Comparison of ENCODE assay signal across 8 cellular contexts in the genomic region with DNA sequence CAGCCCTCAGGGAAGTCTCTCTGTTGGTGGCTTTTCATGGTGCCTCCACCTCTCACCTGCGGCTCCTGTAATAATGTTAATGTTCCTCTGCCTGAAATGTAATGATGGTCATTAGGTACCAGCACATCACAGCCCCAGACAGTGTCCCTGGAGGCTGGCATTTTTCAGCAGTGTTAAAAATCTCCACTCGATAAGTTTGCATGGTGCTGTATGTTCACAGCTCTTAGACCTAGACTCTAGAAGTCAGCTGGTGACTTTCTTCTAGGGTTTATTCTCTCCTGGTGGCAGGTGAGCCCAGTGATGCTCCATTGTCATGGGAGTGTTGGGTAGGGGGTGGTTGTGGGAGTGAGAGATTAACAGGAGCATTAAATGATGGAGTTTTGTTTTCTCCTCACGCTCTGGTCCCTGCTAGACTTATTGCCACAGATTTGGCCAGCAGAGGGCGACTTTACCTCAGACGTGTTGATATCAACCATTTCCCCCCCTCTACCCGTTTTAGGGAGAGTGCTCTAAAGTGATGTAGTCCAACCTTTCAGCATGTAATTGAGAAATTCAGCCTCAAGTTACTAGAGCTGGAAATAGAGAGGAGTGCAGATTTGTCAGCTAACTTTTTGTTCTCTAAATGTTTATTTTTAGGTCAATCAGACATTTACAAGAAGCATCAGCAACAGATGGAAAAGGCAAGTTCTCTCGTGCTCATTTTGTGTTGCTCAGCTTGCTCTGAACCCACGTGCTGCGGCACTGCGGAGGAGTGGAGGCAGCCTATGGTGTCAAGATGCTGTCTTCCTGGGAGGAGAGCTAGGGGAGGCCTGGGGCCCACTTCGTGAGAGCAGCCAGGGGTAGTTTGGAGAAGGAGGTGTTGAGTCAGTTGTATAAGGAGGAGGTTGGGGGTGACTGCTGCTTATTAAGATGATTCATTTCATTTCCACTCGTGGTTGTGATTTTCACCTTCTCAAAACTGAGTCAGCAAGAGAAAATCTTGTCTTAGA. TPM values are rescaled to one million over a fixed set of nuclear protein-coding genes. Genes with fewer than 3 reads are reported as not detected.
DNase-seq lines count a peak whose midpoint lies in the region; ATAC-seq and TF ChIP-seq lines count a peak whose summit lies in the region.

No MANE protein-coding gene starts in this region.

- H3K27me3 ChIP-seq in SJCRH30 = no peaks in the 10 kb centered on the region
- H3K27me3 ChIP-seq in foreskin keratinocyte = no peaks in the 10 kb centered on the region

- peak; percentile 31 for ATAC-seq in foreskin keratinocyte
- no peak for ATAC-seq in GM21390 (IDR thresholded peaks at IDR 0.05; ENCODE audit: unreplicated experiment)

- DNase-seq in DMS79 treated with DMSO at 0.1 percent for 48 hours (lab: John Stamatoyannopoulos, UW) = peak; percentile 80
- DNase-seq in SJCRH30 = peak; percentile 86 to 96
- peak; percentile 93 for DNase-seq in activated effector memory CD4-positive, alpha-beta T cell treated with anti-CD3 and anti-CD28 coated beads, Interleukin-2, amount 50 U/mL, for 16 hours
- DNase-seq in foreskin keratinocyte = peak in 1 of 2 donors; percentile 49
- peak in 53 of 56 donors; percentile 11 to 94 (median 64) for DNase-seq in nucleus accumbens (lab: John Stamatoyannopoulos, UW)
- peak; percentile 98 for DNase-seq in superior temporal gyrus (ENCODE audit: extremely low spot score)

- no peaks in the 10 kb centered on the region for H3K9me3 ChIP-seq in SJCRH30 (replicated peaks)

- H3K36me3 ChIP-seq in SJCRH30 = peaks cover 45% of the 10 kb centered on the region

- H3K4me3 ChIP-seq in SJCRH30 = no peak overlapping the region

- peak; percentile 82 for TF ChIP-seq CTCF in LNCAP (IDR thresholded peaks at IDR 0.05)
- TF ChIP-seq CTCF in foreskin keratinocyte (conservative IDR thresholded peaks at IDR 0.05) = peak; percentile 91

- no peak overlapping the region for H3K27ac ChIP-seq in SJCRH30
- H3K27ac ChIP-seq in foreskin keratinocyte = no peak overlapping the region

- H3K4me1 ChIP-seq in SJCRH30 (no peaks in the 10 kb centered on the region; the same call in 1 of the 2 replicates), foreskin keratinocyte (no peaks in the 10 kb centered on the region)

RNA-seq across cellular contexts. Expression of a gene that starts 53.4 kb away (rescaled TPM):
- total RNA-seq in SJCRH30 (2014; rRNA removed; shearing (Covaris generic)) = 33.2 and 35.2 TPM in 2 replicates
- 21.6 and 25.8 TPM in 2 replicates for total RNA-seq in foreskin keratinocyte
- 10.6 and 10.7 TPM in 2 replicates for polyA plus RNA-seq in foreskin keratinocyte
